8 cellular contexts compared by ENCODE assay signal in genomic region chr4:128288689-128289106, GRCh38. TPM values are rescaled to one million over a fixed set of nuclear protein-coding genes. Genes with fewer than 3 reads are reported as not detected.
DNase-seq lines count a peak whose midpoint lies in the region; ATAC-seq and TF ChIP-seq lines count a peak whose summit lies in the region.

No MANE protein-coding gene starts in this region.

- peak overlapping the region; percentile 65 for H2AFZ ChIP-seq in osteoblast (ENCODE audit: low read length)

- no peak for ATAC-seq in HG02642 (IDR thresholded peaks at IDR 0.05; ENCODE audit: poor library complexity, unreplicated experiment)

- H3K79me2 ChIP-seq in osteoblast (ENCODE audit: insufficient read depth, low read length) = peaks cover 42% of the 10 kb centered on the region

- WGBS in esophagus muscularis mucosa = 10% methylated on average over 13 of the region's 13 CpGs

- DNase-seq in NCI-H1694 treated with DMSO at 0.1 percent for 48 hours (lab: John Stamatoyannopoulos, UW) (peak; percentile 23), NCI-H1694 (lab: John Stamatoyannopoulos, UW) (no peak), NAMALWA (ENCODE audit: low spot score) (peak; percentile 74), esophagus muscularis mucosa (ENCODE audit: extremely low spot score) (no peak), osteoblast (ENCODE audit: insufficient read length, low spot score, missing footprints) (no peak), SKM-1 (lab: John Stamatoyannopoulos, UW; ENCODE audit: unreplicated experiment) (no peak)
- DNase-seq in activated CD4-positive, alpha-beta T cell treated with anti-CD3 and anti-CD28 coated beads for 48 hours = peak; percentile 21

- H3K4me1 ChIP-seq in esophagus muscularis mucosa (peaks cover 26 to 35% (median 29%) of the 10 kb centered on the region in 4 donors), osteoblast (ENCODE audit: insufficient read depth, low read length) (peaks cover 7% of the 10 kb centered on the region)

- TF ChIP-seq CTCF in esophagus muscularis mucosa (IDR thresholded peaks at IDR 0.05) (no peak), osteoblast (IDR thresholded peaks at IDR 0.05; ENCODE audit: extremely low read depth, low read depth, low read length) (no peak)

- intact Hi-C loops in esophagus muscularis mucosa (cut with DNase I) = loop anchor here (5.0 to 10.0 kb wide), 4 partner anchors 99 to 524 kb away; no protein-coding TSS in a partner anchor

- no peaks in the 10 kb centered on the region for H3K27me3 ChIP-seq in esophagus muscularis mucosa
- no peaks in the 10 kb centered on the region for H3K27me3 ChIP-seq in osteoblast (ENCODE audit: insufficient read depth, low read length)

- H3K27ac ChIP-seq in esophagus muscularis mucosa (replicated peaks in 1 of 4) (peak overlapping the region; percentile 94 to 97 (median 95)), osteoblast (ENCODE audit: low read depth, low read length) (peak overlapping the region; percentile 83)

- H3K36me3 ChIP-seq in esophagus muscularis mucosa = no peaks in the 10 kb centered on the region
- no peaks in the 10 kb centered on the region for H3K36me3 ChIP-seq in osteoblast (ENCODE audit: insufficient read depth, low read length)

- H4K20me1 ChIP-seq in osteoblast (ENCODE audit: insufficient read depth, low read length) = peaks cover 15% of the 10 kb centered on the region

- H3K4me2 ChIP-seq in osteoblast (ENCODE audit: insufficient read depth, low read length) = peak overlapping the region; percentile 82

- H3K4me3 ChIP-seq in esophagus muscularis mucosa (peak overlapping the region; percentile 81 to 96 (median 87)), osteoblast (ENCODE audit: insufficient read depth, low read length) (peak overlapping the region; percentile 88)

- TF ChIP-seq EP300 in esophagus muscularis mucosa (IDR thresholded peaks at IDR 0.05) = no peak

- H3K9me3 ChIP-seq in esophagus muscularis mucosa (no peaks in the 10 kb centered on the region), osteoblast (ENCODE audit: low read depth, low read length) (no peaks in the 10 kb centered on the region)

- no peak for TF ChIP-seq POLR2A in esophagus muscularis mucosa (IDR thresholded peaks at IDR 0.05; ENCODE audit: low read depth)

RNA-seq across cellular contexts. Expression of gene PGRMC2, which starts 1.1 kb away (rescaled TPM):
- 10 to 100 TPM; 57.3 to 74.3 (median 59.4) TPM for total RNA-seq in esophagus muscularis mucosa
- total RNA-seq in osteoblast = 38.4 and 39.2 TPM in 2 replicates

Comparison
In these comparisons a context has a peak if more than half of its experiments do, and no peak if none do; other contexts are left out.
1. DNase-seq: peak in NCI-H1694 treated with DMSO at 0.1 percent for 48 hours (single experiment), NAMALWA (single experiment) and activated CD4-positive, alpha-beta T cell treated with anti-CD3 and anti-CD28 coated beads for 48 hours (single experiment); none in NCI-H1694 (single experiment), esophagus muscularis mucosa (single experiment), osteoblast (single experiment) and SKM-1 (single experiment).